Comparison of ENCODE assay signal across 8 cellular contexts in the genomic region with DNA sequence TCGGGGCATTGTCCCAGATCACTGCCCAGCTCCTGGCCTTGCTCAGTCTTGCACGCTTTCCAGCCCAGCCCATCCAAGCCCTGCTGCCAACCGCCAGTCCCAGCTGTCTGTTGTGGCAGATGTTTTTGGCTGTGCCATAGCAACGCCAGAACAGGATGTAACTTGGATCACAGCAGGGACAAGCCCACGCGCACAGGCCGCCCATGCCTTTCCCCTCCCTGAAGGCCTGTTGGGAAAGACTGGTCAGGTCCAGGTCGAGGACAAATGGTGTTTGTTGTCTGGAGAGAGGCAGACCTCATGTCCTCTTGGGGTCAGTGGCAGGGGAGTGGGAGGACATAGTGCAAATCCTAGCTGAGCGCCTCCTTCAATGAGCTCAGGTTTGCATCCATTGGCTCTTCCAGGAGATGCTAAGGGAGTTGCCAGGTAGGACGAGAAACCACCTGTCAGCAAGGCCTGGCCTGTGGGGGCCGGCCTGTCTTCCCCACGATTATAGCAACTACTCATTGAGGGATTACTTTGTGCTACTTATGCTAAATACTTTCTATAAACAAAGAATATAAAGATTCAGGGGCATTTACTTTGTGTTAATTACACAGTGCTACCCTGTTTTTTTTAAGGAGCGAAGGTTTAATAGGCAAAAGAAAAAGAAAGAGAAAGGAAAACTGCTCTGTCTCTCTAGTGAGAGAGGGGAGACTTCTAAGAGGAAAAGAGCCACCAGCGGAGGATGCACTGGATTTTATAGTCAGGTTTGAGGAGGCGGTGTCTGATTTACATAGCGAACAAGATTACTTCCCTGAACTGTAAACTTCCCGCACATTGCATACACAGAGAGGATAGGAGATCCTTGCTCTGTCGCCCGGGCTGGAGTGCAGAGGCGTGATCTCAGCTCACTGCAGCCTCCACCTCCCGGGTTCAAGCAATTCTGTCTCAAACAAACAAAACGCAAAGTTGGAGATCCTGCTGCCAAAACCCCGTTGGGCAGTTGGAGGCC. TPM values are rescaled to one million over a fixed set of nuclear protein-coding genes. Genes with fewer than 3 reads are reported as not detected.
DNase-seq lines count a peak whose midpoint lies in the region; ATAC-seq, FAIRE-seq and TF ChIP-seq lines count a peak whose summit lies in the region.

No MANE protein-coding gene starts in this region.

- intact Hi-C loops in stomach (cut with DNase I; ENCODE audit: low total_unique reads) = no loop called here

- no peak for ATAC-seq in HG02610 (IDR thresholded peaks at IDR 0.05; ENCODE audit: unreplicated experiment)

- no peak for TF ChIP-seq POLR2A in stomach (IDR thresholded peaks at IDR 0.05)

- no peaks in the 10 kb centered on the region for H3K27me3 ChIP-seq in stomach

- H3K36me3 ChIP-seq in stomach = no peaks in the 10 kb centered on the region

- no peak for FAIRE-seq in D721Med (lab: Jason Lieb, UNC)

- H3K4me1 ChIP-seq in stomach = peaks cover 0 to 41% (median 17%) of the 10 kb centered on the region in 4 donors

- DNase-seq in CD1c-positive myeloid dendritic cell (ENCODE audit: extremely low spot score) (peak; percentile 90), NCI-H2029 (lab: John Stamatoyannopoulos, UW) (peak; percentile 78), brain pericyte (ENCODE audit: low read depth, low spot score) (peak; percentile 72), islet precursor cell (peak; percentile 87), stomach (peak; percentile 39), retina (no peak), D721Med (ENCODE audit: insufficient read length, low spot score) (no peak)

- H3K9me3 ChIP-seq in stomach = no peaks in the 10 kb centered on the region

- TF ChIP-seq EP300 in stomach (IDR thresholded peaks at IDR 0.05) = peak; percentile 99

- WGBS in stomach, 5 donors = 39 to 48% (median 40%) methylated on average over 20 to 23 of the region's 23 CpGs

- peak overlapping the region in 1 of 4 donors; percentile 9 for H3K4me3 ChIP-seq in stomach

- H3K27ac ChIP-seq in stomach = peak overlapping the region in 4 of 5 donors; percentile 39 to 77 (median 71)

- TF ChIP-seq CTCF in stomach (IDR thresholded peaks at IDR 0.05) (no peak), D721Med (IDR thresholded peaks at IDR 0.05; ENCODE audit: insufficient read depth, missing control alignments) (no peak)

RNA-seq across cellular contexts. Expression of a gene that starts 42.8 kb away (rescaled TPM):
- total RNA-seq in stomach = 100 to 1,000 TPM; 143 to 392 (median 188) TPM
- polyA plus RNA-seq in stomach = 10 to 100 TPM; 27.4 to 45.4 (median 44.1) TPM

Comparison
In these comparisons a context has a peak if more than half of its experiments do, and no peak if none do; other contexts are left out.
1. DNase-seq: peak in CD1c-positive myeloid dendritic cell (single experiment), NCI-H2029 (single experiment), brain pericyte (single experiment), islet precursor cell (single experiment) and stomach (single experiment); none in retina (single experiment) and D721Med (single experiment).